7 cellular contexts compared by ENCODE assay signal in genomic region chr20:61997891-61998290, GRCh38.
"Had no signal": no experiment of that assay in that cellular context is flagged by ENCODE, and none has a peak within 500 bp of the region (broad histone marks: within the 10 kb centered on the region; RNA-seq: fewer than 3 reads in every experiment).

No MANE protein-coding gene starts in this region.

- H2AFZ ChIP-seq: GM23248 had no signal

- H3K4me3 ChIP-seq: GM23248 had no signal

- H3K27ac ChIP-seq: GM23248 had no signal

- H3K9ac ChIP-seq: GM23248 had no signal

- H3K27me3 Mint-ChIP-seq: IgD-negative memory B cell had no signal

- DNase-seq: GM23248, H9, HCEC 1CT, KBM-7 had no signal

- H3K4me3 Mint-ChIP-seq: H9, IgD-negative memory B cell had no signal

- H3K27ac Mint-ChIP-seq: H9 had no signal

- FAIRE-seq: H1, H54 had no signal

- H3K9me3 Mint-ChIP-seq: H9, IgD-negative memory B cell had no signal

- H3K4me1 Mint-ChIP-seq: H9 had no signal
